ENCODE assay signal across 9 cellular contexts in the genomic region with DNA sequence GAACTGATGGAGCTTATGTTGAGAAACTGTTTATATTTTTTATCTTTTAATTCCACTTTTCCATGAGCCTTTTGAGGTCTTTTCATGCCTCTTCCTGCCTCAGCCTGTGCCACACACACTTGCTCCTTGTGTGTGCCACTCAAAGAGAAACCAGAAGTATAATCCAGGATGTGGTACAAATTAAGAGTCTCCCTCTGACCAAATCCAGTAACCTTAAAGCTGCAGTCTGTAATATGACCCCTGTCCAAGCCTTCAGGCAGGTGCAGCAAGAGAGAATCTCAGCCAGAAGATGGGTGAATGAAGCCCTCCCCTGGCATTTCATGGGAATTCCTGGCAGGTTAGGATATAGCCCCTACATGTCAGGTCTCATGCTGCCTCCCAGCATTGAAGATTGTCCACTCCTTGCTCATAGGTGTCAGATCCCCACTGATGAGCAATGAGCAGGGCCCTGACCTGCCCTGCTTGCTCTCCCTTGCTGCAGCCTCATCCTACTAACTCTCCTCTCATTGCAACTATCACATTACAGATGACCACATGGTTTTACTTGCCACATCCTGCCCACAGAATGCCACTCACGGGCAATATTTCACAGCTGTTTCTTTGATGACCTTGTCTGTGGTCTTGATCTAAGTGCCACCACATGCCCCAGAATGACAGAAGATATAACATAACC.
DNase-seq lines count a peak whose midpoint lies in the region; ATAC-seq and TF ChIP-seq lines count a peak whose summit lies in the region.
"Had no signal": no experiment of that assay in that cellular context is flagged by ENCODE, and none has a peak within 500 bp of the region (broad histone marks: within the 10 kb centered on the region; RNA-seq: fewer than 3 reads in every experiment).

No MANE protein-coding gene starts in this region.

- TF ChIP-seq CTCF in AG10803 (conservative IDR thresholded peaks at IDR 0.05; ENCODE audit: low read length) (no peak), left lung (IDR thresholded peaks at IDR 0.05) (no peak)

- H3K9ac ChIP-seq in adipocyte (ENCODE audit: low read length), result no peak overlapping the region

- H3K36me3 ChIP-seq in adipocyte (ENCODE audit: control insufficient read depth, insufficient read depth, low read length, severe bottlenecking) (no peaks in the 10 kb centered on the region), left lung (no peaks in the 10 kb centered on the region)
- H3K36me3 ChIP-seq: BE2C had no signal

- in situ Hi-C loops in G401 (cut with HindIII; ENCODE audit: low sequenced_read_pairs), result no loop called here

- H3K4me1 ChIP-seq in adipocyte (ENCODE audit: control insufficient read depth, insufficient read depth, low read length) (peaks cover 2% of the 10 kb centered on the region), left lung (no peaks in the 10 kb centered on the region)
- H3K4me1 ChIP-seq: BE2C had no signal

- peaks cover 18% of the 10 kb centered on the region for H3K27me3 ChIP-seq in adipocyte (replicated peaks; ENCODE audit: control insufficient read depth, insufficient read depth, low read length)
- no peaks in the 10 kb centered on the region for H3K27me3 ChIP-seq in left lung
- H3K27me3 ChIP-seq: BE2C had no signal

- intact Hi-C loops in left lung (cut with DNase I), result no loop called here

- no peak overlapping the region for H3K4me3 ChIP-seq in AG10803 (ENCODE audit: low read length)
- no peak overlapping the region for H3K4me3 ChIP-seq in adipocyte (ENCODE audit: low read length)
- H3K4me3 ChIP-seq in left lung, result no peak overlapping the region

- DNase-seq in AG10803 (ENCODE audit: low read depth) (peak; percentile 78), adipocyte (ENCODE audit: low read depth) (peak; percentile 47), epidermal melanocyte (ENCODE audit: insufficient read length, low spot score) (no peak), G401 (ENCODE audit: low spot score) (no peak), left lung (no peak)
- DNase-seq: BE2C had no signal

- peak; percentile 70 for ATAC-seq in GM19452 (IDR thresholded peaks at IDR 0.05; ENCODE audit: unreplicated experiment)
- ATAC-seq in HG03442 (IDR thresholded peaks at IDR 0.05; ENCODE audit: unreplicated experiment), result peak; percentile 62
- no peak for ATAC-seq in HG03025 (IDR thresholded peaks at IDR 0.05; ENCODE audit: low FRiP score, unreplicated experiment)
- no peak for ATAC-seq in left lung

- no peak overlapping the region for H3K27ac ChIP-seq in left lung

- H3K9me3 ChIP-seq in adipocyte (ENCODE audit: control insufficient read depth, low read length) (peaks cover 19% of the 10 kb centered on the region), left lung (peaks cover 0 to 11% of the 10 kb centered on the region in 2 donors)
- H3K9me3 ChIP-seq: BE2C had no signal

Comparison
In these comparisons a context has a peak if more than half of its experiments do, and no peak if none do; other contexts are left out.
1. DNase-seq: peak in AG10803 (single experiment) and adipocyte (single experiment); none in epidermal melanocyte (single experiment), G401 (single experiment) and left lung (0 of 2).
2. ATAC-seq: peak in GM19452 (single experiment) and HG03442 (single experiment); none in HG03025 (single experiment) and left lung (single experiment).